ENCODE assay signal across 7 cellular contexts in the genomic region with DNA sequence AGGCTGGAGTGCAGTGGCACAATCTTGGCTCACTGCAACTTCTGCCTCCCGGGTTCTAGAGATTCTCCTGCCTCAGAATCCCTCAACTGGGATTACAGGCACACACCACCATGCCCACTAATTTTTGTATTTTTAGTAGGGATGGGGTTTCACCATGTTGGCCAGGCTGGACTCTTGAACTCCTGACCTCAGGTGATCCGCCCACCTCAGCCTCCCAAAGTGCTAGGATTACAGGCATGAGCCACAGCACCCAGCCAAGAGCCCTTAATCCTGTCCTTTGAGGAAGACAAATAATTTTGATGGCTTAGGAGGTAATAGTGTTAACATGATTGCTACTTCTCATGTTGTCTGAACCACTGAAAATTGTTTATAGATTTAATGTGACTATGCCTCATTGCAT. TPM values are rescaled to one million over a fixed set of nuclear protein-coding genes. Genes with fewer than 3 reads are reported as not detected.
"Had no signal": no experiment of that assay in that cellular context is flagged by ENCODE, and none has a peak within 500 bp of the region (broad histone marks: within the 10 kb centered on the region; RNA-seq: fewer than 3 reads in every experiment).

No MANE protein-coding gene starts in this region.

RNA-seq across cellular contexts. Expression of a gene that starts 39.1 kb away (rescaled TPM):
- total RNA-seq: LHCN-M2, MCF 10A, PC-3, Peyer's patch, Right ventricle myocardium superior, SJSA1 had no signal
- polyA plus RNA-seq: SK-N-SH had no signal

RNA-seq across cellular contexts. Expression of a gene that starts 47.9 kb away (rescaled TPM):
- total RNA-seq: LHCN-M2, PC-3, SJSA1 had no signal
- polyA plus RNA-seq: SK-N-SH had no signal
